ENCODE assay signal across 19 cellular contexts in the genomic region with DNA sequence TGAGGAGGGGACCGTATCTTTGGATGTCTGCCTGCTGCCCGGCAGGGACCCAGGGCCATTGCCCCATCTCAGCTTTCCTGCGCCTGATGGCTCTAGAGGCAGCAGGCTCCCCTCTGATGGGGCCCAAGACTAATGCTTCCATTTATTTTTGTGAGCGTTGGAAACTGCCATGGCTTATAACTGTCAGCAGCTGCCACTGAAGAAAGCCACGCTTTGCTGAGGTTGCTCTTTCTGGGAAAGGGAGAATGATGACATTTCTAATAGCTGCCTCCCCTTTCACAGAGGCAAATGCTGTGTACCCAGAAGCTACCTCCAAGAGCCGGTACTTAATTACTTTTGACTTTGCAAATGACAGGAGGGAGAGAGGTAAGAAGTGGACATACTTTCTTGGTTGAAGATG.
DNase-seq lines count a peak whose midpoint lies in the region; ATAC-seq, FAIRE-seq and TF ChIP-seq lines count a peak whose summit lies in the region.
"Had no signal": no experiment of that assay in that cellular context is flagged by ENCODE, and none has a peak within 500 bp of the region (broad histone marks: within the 10 kb centered on the region; RNA-seq: fewer than 3 reads in every experiment).

No MANE protein-coding gene starts in this region.

- TF ChIP-seq EP300 in A549 (IDR thresholded peaks at IDR 0.05): no peak

- no peak overlapping the region for H3K4me3 Mint-ChIP-seq in glutamatergic neuron (ENCODE audit: unreplicated experiment)
- H3K4me3 Mint-ChIP-seq: CD14-positive monocyte; CD8-positive, alpha-beta T cell; H9 had no signal

- WGBS in A549 (ENCODE audit: missing lambda C conversion rate): 24% methylated on average over 6 of the region's 6 CpGs

- no peaks in the 10 kb centered on the region for H3K36me3 ChIP-seq in A673 (ENCODE audit: insufficient read depth, low read length, poor library complexity, severe bottlenecking)
- H3K36me3 ChIP-seq: BLaER1 had no signal

- TF ChIP-seq CTCF in A549 (IDR thresholded peaks at IDR 0.05) (no peak), A673 (conservative IDR thresholded peaks at IDR 0.05; ENCODE audit: low read depth, low read length) (no peak), glutamatergic neuron (IDR thresholded peaks at IDR 0.05; ENCODE audit: partially characterized antibody, unreplicated experiment) (no peak)

- no peak for TF ChIP-seq RAD21 in A549 (conservative IDR thresholded peaks at IDR 0.05 in 1 of 2, IDR thresholded peaks at IDR 0.05 in 1 of 2)

- H3K9me3 Mint-ChIP-seq in glutamatergic neuron (ENCODE audit: unreplicated experiment): peaks cover 1% of the 10 kb centered on the region
- H3K9me3 Mint-ChIP-seq: CD8-positive, alpha-beta T cell had no signal

- H3K4me3 ChIP-seq in A549: no peak overlapping the region
- H3K4me3 ChIP-seq in A673 (ENCODE audit: low read depth, low read length, poor library complexity, severe bottlenecking): no peak overlapping the region
- H3K4me3 ChIP-seq: BLaER1 had no signal

- intact Hi-C loops in A673 (cut with micrococcal nuclease; ENCODE audit: unreplicated experiment): loop anchor here (5.0 to 10.0 kb wide), 2 partner anchors 103 to 150 kb away; partner anchors contain the start of gene HAPSTR1

- H3K27me3 ChIP-seq in A673 (replicated peaks; ENCODE audit: insufficient read depth, low read depth, low read length, poor library complexity): no peaks in the 10 kb centered on the region
- H3K27me3 ChIP-seq: BLaER1 had no signal

- FAIRE-seq in A549 (lab: Jason Lieb, UNC): no peak
- FAIRE-seq: A204.1, G401.6, GM12891, GM19239, H1 had no signal

- no peak for TF ChIP-seq POLR2A in A549 (IDR thresholded peaks at IDR 0.05; ENCODE audit: low read length)

- H3K4me1 Mint-ChIP-seq in glutamatergic neuron (ENCODE audit: low read depth, unreplicated experiment): no peaks in the 10 kb centered on the region
- H3K4me1 Mint-ChIP-seq: CD14-positive monocyte, H9 had no signal

- no peak for DNase-seq in A549 (ENCODE audit: low read depth in 1 of 2, low spot score in 1 of 2)
- DNase-seq in A673 (ENCODE audit: low spot score): no peak
- no peak for DNase-seq in glutamatergic neuron
- peak; percentile 32 for DNase-seq in retina
- no peak for DNase-seq in RKO (ENCODE audit: low spot score)
- no peak for DNase-seq in left lobe of liver (ENCODE audit: low spot score)
- DNase-seq: Calu3; CD8-positive, alpha-beta T cell; DMS 273 treated with DMSO at 0.1 percent for 48 hours; DMS53; H9 had no signal

- POLR2A ChIA-PET in A549 (lab: Yijun Ruan, JAX): no interaction called here
- POLR2A ChIA-PET in A673 (lab: Charles Lee; ENCODE audit: low non-redundant PET): interaction anchor here (0.5 kb wide), 1 partner anchor 22 kb away, joined by 3 read pairs; no protein-coding TSS in a partner anchor

- no peak for ATAC-seq in A549
- no peak for ATAC-seq in HG03439 (IDR thresholded peaks at IDR 0.05; ENCODE audit: unreplicated experiment)
- no peak for ATAC-seq in left lobe of liver
- ATAC-seq: CD8-positive, alpha-beta T cell had no signal

- CTCF ChIA-PET in A549 (lab: Yijun Ruan, JAX) (no interaction called here), A673 (lab: Charles Lee) (no interaction called here)

- no peak overlapping the region for H3K4me2 ChIP-seq in A549
- H3K4me2 ChIP-seq: BLaER1 had no signal

- H3K27ac ChIP-seq in A549: no peak overlapping the region
- peak overlapping the region; percentile 36 for H3K27ac ChIP-seq in A673 (ENCODE audit: low read depth, low read length, poor library complexity, severe bottlenecking)
- H3K27ac ChIP-seq: BLaER1 had no signal

- H3K27ac Mint-ChIP-seq in glutamatergic neuron (ENCODE audit: unreplicated experiment): peak overlapping the region; percentile 25
- H3K27ac Mint-ChIP-seq: CD14-positive monocyte; CD8-positive, alpha-beta T cell; H9 had no signal

- no TSS peak for BruUV-seq in A673 (replicated peaks; lab: Mats Ljungman, UMichigan)

- H3K27me3 Mint-ChIP-seq in glutamatergic neuron (ENCODE audit: unreplicated experiment): peaks cover 3% of the 10 kb centered on the region

- H3K9me3 ChIP-seq in A549 (no peaks in the 10 kb centered on the region; the same call in 2 of the 3 replicates), A673 (ENCODE audit: low read depth, low read length, poor library complexity, severe bottlenecking) (no peaks in the 10 kb centered on the region)
- H3K9me3 ChIP-seq: BLaER1 had no signal

- no peaks in the 10 kb centered on the region for H3K4me1 ChIP-seq in A549
- peaks cover 23% of the 10 kb centered on the region for H3K4me1 ChIP-seq in A673 (ENCODE audit: insufficient read depth, low read length, poor library complexity, severe bottlenecking)
- H3K4me1 ChIP-seq: BLaER1 had no signal

- no peaks in the 10 kb centered on the region for H3K36me3 Mint-ChIP-seq in glutamatergic neuron (ENCODE audit: unreplicated experiment)
- H3K36me3 Mint-ChIP-seq: CD14-positive monocyte; CD8-positive, alpha-beta T cell had no signal

TF ChIP-seq in A549, 52 proteins besides CTCF, POLR2A, EP300 and RAD21:
- no peak for TF ChIP-seq NPAS2 (CRISPR knock-in tag; IDR thresholded peaks at IDR 0.05; ENCODE audit: borderline replicate concordance)
- peak; percentile 44 for TF ChIP-seq MAFK (IDR thresholded peaks at IDR 0.05; ENCODE audit: partially characterized antibody)
TF ChIP-seq in A549: peak in this region for 1.
